In genomic region chr16:81869326-81869725, GRCh38 we compare ENCODE assay signal across 19 cellular contexts.
DNase-seq lines count a peak whose midpoint lies in the region; ATAC-seq and TF ChIP-seq lines count a peak whose summit lies in the region.
"Had no signal": no experiment of that assay in that cellular context is flagged by ENCODE, and none has a peak within 500 bp of the region (broad histone marks: within the 10 kb centered on the region; RNA-seq: fewer than 3 reads in every experiment).

No MANE protein-coding gene starts in this region.

- peaks cover 47 to 58% (median 52%) of the 10 kb centered on the region in 3 donors for H3K4me1 Mint-ChIP-seq in IgD-negative memory B cell
- H3K4me1 Mint-ChIP-seq in activated B cell treated with CpG ODN at 0.5 μM for 24 hours: peaks cover 66% of the 10 kb centered on the region
- H3K4me1 Mint-ChIP-seq in naive B cell: peaks cover 57 to 69% (median 57%) of the 10 kb centered on the region in 3 donors
- peaks cover 51 to 77% of the 10 kb centered on the region in 2 donors for H3K4me1 Mint-ChIP-seq in stimulated activated naive B cell treated with anti-CD40 and anti-IgM and Interleukin-4, amounts not matched to agents 10 μg/mL and 1 μg/mL and 100 μg/mL, for 72 hours
- peaks cover 11% of the 10 kb centered on the region for H3K4me1 Mint-ChIP-seq in activated CD8-positive, alpha-beta T cell treated with anti-CD3 and anti-CD28 coated beads for 36 hours (ENCODE audit: low read depth)
- peaks cover 2% of the 10 kb centered on the region for H3K4me1 Mint-ChIP-seq in endothelial cell (ENCODE audit: unreplicated experiment)

- in situ Hi-C loops in ACHN (cut with HindIII; ENCODE audit: low pct_ligation_motif_present, low pct_unique_long_range_greater_than_20kb, low sequenced_read_pairs): no loop called here

- peaks cover 5% of the 10 kb centered on the region for H3K36me3 Mint-ChIP-seq in IgD-negative memory B cell
- peaks cover 72% of the 10 kb centered on the region for H3K36me3 Mint-ChIP-seq in activated B cell treated with CpG ODN at 0.5 μM for 24 hours (ENCODE audit: low read depth)
- H3K36me3 Mint-ChIP-seq in naive B cell: peaks cover 10 to 12% of the 10 kb centered on the region in 2 donors
- peaks cover 49 to 71% of the 10 kb centered on the region in 2 donors for H3K36me3 Mint-ChIP-seq in stimulated activated naive B cell treated with anti-CD40 and anti-IgM and Interleukin-4, amounts not matched to agents 10 μg/mL and 1 μg/mL and 100 μg/mL, for 72 hours
- H3K36me3 Mint-ChIP-seq in activated CD8-positive, alpha-beta T cell treated with anti-CD3 and anti-CD28 coated beads for 36 hours (ENCODE audit: low read depth): no peaks in the 10 kb centered on the region
- peaks cover 10% of the 10 kb centered on the region for H3K36me3 Mint-ChIP-seq in endothelial cell (ENCODE audit: low read depth, unreplicated experiment)

- CTCF ChIA-PET in activated B cell treated with CpG ODN at 0.5 μM for 24 hours (lab: Charles Lee): no interaction called here
- CTCF ChIA-PET in activated CD8-positive, alpha-beta T cell treated with anti-CD3 and anti-CD28 coated beads for 36 hours (lab: Charles Lee): interaction anchor here (1.0 to 1.3 kb wide), 2 partner anchors 17 to 19 kb away, joined by 3 to 5 read pairs; no protein-coding TSS in a partner anchor

- peak overlapping the region in 1 of 4 donors; percentile 38 for H3K4me3 Mint-ChIP-seq in IgD-negative memory B cell
- H3K4me3 Mint-ChIP-seq in activated B cell treated with CpG ODN at 0.5 μM for 24 hours: no peak overlapping the region
- H3K4me3 Mint-ChIP-seq in naive B cell: no peak overlapping the region
- H3K4me3 Mint-ChIP-seq in stimulated activated naive B cell treated with anti-CD40 and anti-IgM and Interleukin-4, amounts not matched to agents 10 μg/mL and 1 μg/mL and 100 μg/mL, for 72 hours: peak overlapping the region in 1 of 2 donors; percentile 6
- no peak overlapping the region for H3K4me3 Mint-ChIP-seq in activated CD8-positive, alpha-beta T cell treated with anti-CD3 and anti-CD28 coated beads for 36 hours
- H3K4me3 Mint-ChIP-seq in endothelial cell (ENCODE audit: unreplicated experiment): no peak overlapping the region
- H3K4me3 Mint-ChIP-seq: CD14-positive monocyte; CD4-positive, alpha-beta T cell; CD8-positive, alpha-beta memory T cell had no signal

- TF ChIP-seq CTCF in activated B cell treated with CpG ODN at 0.5 μM for 24 hours (IDR thresholded peaks at IDR 0.05) (no peak), endothelial cell (IDR thresholded peaks at IDR 0.05; ENCODE audit: unreplicated experiment) (no peak)
- no peak for TF ChIP-seq CTCF in activated CD8-positive, alpha-beta T cell treated with anti-CD3 and anti-CD28 coated beads for 36 hours (IDR thresholded peaks at IDR 0.05)

- H3K27me3 Mint-ChIP-seq in IgD-negative memory B cell (no peaks in the 10 kb centered on the region), activated B cell treated with CpG ODN at 0.5 μM for 24 hours (no peaks in the 10 kb centered on the region), naive B cell (no peaks in the 10 kb centered on the region), endothelial cell (ENCODE audit: unreplicated experiment) (peaks cover 8% of the 10 kb centered on the region)
- no peaks in the 10 kb centered on the region for H3K27me3 Mint-ChIP-seq in stimulated activated naive B cell treated with anti-CD40 and anti-IgM and Interleukin-4, amounts not matched to agents 10 μg/mL and 1 μg/mL and 100 μg/mL, for 72 hours
- H3K27me3 Mint-ChIP-seq in activated CD8-positive, alpha-beta T cell treated with anti-CD3 and anti-CD28 coated beads for 36 hours: no peaks in the 10 kb centered on the region
- H3K27me3 Mint-ChIP-seq: CD4-positive, alpha-beta T cell had no signal

- POLR2A ChIA-PET in activated B cell treated with CpG ODN at 0.5 μM for 24 hours (lab: Charles Lee): interaction anchor here (0.6 to 1.1 kb wide), 4 partner anchors 24 to 111 kb away, joined by 3 to 9 read pairs (median 5); no protein-coding TSS in a partner anchor
- POLR2A ChIA-PET in activated CD8-positive, alpha-beta T cell treated with anti-CD3 and anti-CD28 coated beads for 36 hours (lab: Charles Lee): no interaction called here

- H3K27ac Mint-ChIP-seq in IgD-negative memory B cell (peak overlapping the region in 2 of 3 donors; percentile 32 to 60), activated B cell treated with CpG ODN at 0.5 μM for 24 hours (peak overlapping the region; percentile 85), naive B cell (peak overlapping the region in 5 of 6 donors; percentile 11 to 76 (median 51)), endothelial cell (ENCODE audit: unreplicated experiment) (no peak overlapping the region)
- peak overlapping the region; percentile 75 for H3K27ac Mint-ChIP-seq in stimulated activated naive B cell treated with anti-CD40 and anti-IgM and Interleukin-4, amounts not matched to agents 10 μg/mL and 1 μg/mL and 100 μg/mL, for 72 hours
- H3K27ac Mint-ChIP-seq in activated CD8-positive, alpha-beta T cell treated with anti-CD3 and anti-CD28 coated beads for 36 hours: no peak overlapping the region
- H3K27ac Mint-ChIP-seq: CD4-positive, alpha-beta T cell; CD8-positive, alpha-beta memory T cell had no signal

- H3K9me3 Mint-ChIP-seq in IgD-negative memory B cell (no peaks in the 10 kb centered on the region), activated B cell treated with CpG ODN at 0.5 μM for 24 hours (no peaks in the 10 kb centered on the region), naive B cell (no peaks in the 10 kb centered on the region), endothelial cell (ENCODE audit: unreplicated experiment) (no peaks in the 10 kb centered on the region)
- no peaks in the 10 kb centered on the region for H3K9me3 Mint-ChIP-seq in stimulated activated naive B cell treated with anti-CD40 and anti-IgM and Interleukin-4, amounts not matched to agents 10 μg/mL and 1 μg/mL and 100 μg/mL, for 72 hours
- no peaks in the 10 kb centered on the region for H3K9me3 Mint-ChIP-seq in activated CD8-positive, alpha-beta T cell treated with anti-CD3 and anti-CD28 coated beads for 36 hours
- H3K9me3 Mint-ChIP-seq: CD14-positive monocyte; CD4-positive, alpha-beta T cell; CD8-positive, alpha-beta memory T cell had no signal

- intact Hi-C loops in activated B cell treated with CpG ODN at 0.5 μM for 24 hours (cut with micrococcal nuclease): loop anchor here (10.0 kb wide), 1 partner anchor 865 kb away; the partner anchor contains the start of genes CENPN and CMC2
- intact Hi-C loops in activated CD8-positive, alpha-beta T cell treated with anti-CD3 and anti-CD28 coated beads for 36 hours (cut with micrococcal nuclease): no loop called here

- DNase-seq in activated B cell treated with CpG ODN at 0.5 μM for 24 hours: no peak
- DNase-seq in naive B cell: no peak
- DNase-seq in stimulated activated naive B cell treated with anti-CD40 and anti-IgM and Interleukin-4, amounts not matched to agents 10 μg/mL and 1 μg/mL and 100 μg/mL, for 72 hours: no peak
- no peak for DNase-seq in activated CD8-positive, alpha-beta T cell treated with anti-CD3 and anti-CD28 coated beads for 36 hours
- DNase-seq in endothelial cell (ENCODE audit: low spot score): no peak
- DNase-seq in ACHN: no peak
- DNase-seq: BE2C; CD4-positive, alpha-beta T cell; CD8-positive, alpha-beta memory T cell; DMS 273 treated with DMSO at 0.1 percent for 48 hours; DMS79; EL; GDM1; GM23248; H7; HCEC 1CT had no signal

- ATAC-seq in activated B cell treated with CpG ODN at 0.5 μM for 24 hours (ENCODE audit: low read depth) (no peak), naive B cell (ENCODE audit: low read depth in 2 of 2) (no peak)
- ATAC-seq in stimulated activated naive B cell treated with anti-CD40 and anti-IgM and Interleukin-4, amounts not matched to agents 10 μg/mL and 1 μg/mL and 100 μg/mL, for 72 hours (replicated peaks): no peak
- ATAC-seq in activated CD8-positive, alpha-beta T cell treated with anti-CD3 and anti-CD28 coated beads for 36 hours: no peak
- ATAC-seq: GM12878 had no signal

Comparison
In these comparisons a context has a peak if more than half of its experiments do, and no peak if none do; other contexts are left out.
1. H3K27ac Mint-ChIP-seq: peak in IgD-negative memory B cell (2 of 3), activated B cell treated with CpG ODN at 0.5 μM for 24 hours (single experiment), naive B cell (5 of 6) and stimulated activated naive B cell treated with anti-CD40 and anti-IgM and Interleukin-4, amounts not matched to agents 10 μg/mL and 1 μg/mL and 100 μg/mL, for 72 hours (single experiment); none in activated CD8-positive, alpha-beta T cell treated with anti-CD3 and anti-CD28 coated beads for 36 hours (single experiment) and endothelial cell (single experiment).